16 cellular contexts compared by ENCODE assay signal in the genomic region with DNA sequence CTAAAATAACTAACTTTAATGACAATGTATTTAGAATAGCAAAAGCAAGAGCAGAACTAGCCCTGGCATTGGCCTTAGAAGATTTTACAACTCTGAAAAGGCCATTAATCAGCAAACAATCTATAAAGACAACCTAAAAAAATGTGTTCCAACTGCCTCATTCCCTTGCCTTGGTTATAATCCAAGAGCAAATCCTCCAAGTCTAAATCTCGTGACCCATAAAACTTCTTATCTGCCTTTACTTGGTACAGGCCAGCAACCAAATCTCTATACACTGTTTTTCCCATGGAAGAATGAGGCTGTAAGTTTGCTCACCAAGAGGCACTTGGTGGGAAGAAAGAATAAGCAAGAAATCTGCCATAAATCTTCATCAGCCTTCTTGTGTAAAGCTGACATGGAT.
DNase-seq lines count a peak whose midpoint lies in the region; ATAC-seq and TF ChIP-seq lines count a peak whose summit lies in the region.
"Had no signal": no experiment of that assay in that cellular context is flagged by ENCODE, and none has a peak within 500 bp of the region (broad histone marks: within the 10 kb centered on the region; RNA-seq: fewer than 3 reads in every experiment).

No MANE protein-coding gene starts in this region.

- TF ChIP-seq CTCF in AG09309 (IDR thresholded peaks at IDR 0.05; ENCODE audit: control insufficient read depth, insufficient read depth, low read depth, low read length, missing control alignments) = no peak
- TF ChIP-seq CTCF in hepatocyte (IDR thresholded peaks at IDR 0.05; ENCODE audit: poor library complexity) = no peak
- no peak for TF ChIP-seq CTCF in sigmoid colon (IDR thresholded peaks at IDR 0.05)
- no peak for TF ChIP-seq CTCF in GM23338 (conservative IDR thresholded peaks at IDR 0.05; ENCODE audit: low read depth in 2 of 2)

- H3K4me1 Mint-ChIP-seq in GM23338 = no peaks in the 10 kb centered on the region
- H3K4me1 Mint-ChIP-seq in activated T-cell treated with anti-CD3 and anti-CD28 coated beads, Interleukin-2, amount 50 U/mL, for 72 hours (ENCODE audit: low read depth) = no peaks in the 10 kb centered on the region

- H3K4me2 ChIP-seq in hepatocyte (peak overlapping the region; percentile 22), GM23338 (no peak overlapping the region)

- no peak for TF ChIP-seq POLR2A in sigmoid colon (IDR thresholded peaks at IDR 0.05)

- peaks cover 3% of the 10 kb centered on the region for H3K27me3 Mint-ChIP-seq in GM23338 (ENCODE audit: insufficient read depth, low read depth, poor library complexity)
- peaks cover 6% of the 10 kb centered on the region for H3K27me3 Mint-ChIP-seq in activated T-cell treated with anti-CD3 and anti-CD28 coated beads, Interleukin-2, amount 50 U/mL, for 72 hours (ENCODE audit: low read depth)

- TF ChIP-seq EP300 in sigmoid colon (IDR thresholded peaks at IDR 0.05) = no peak

- DNase-seq in AG09309 (ENCODE audit: low read depth) = peak; percentile 37
- peak; percentile 26 for DNase-seq in M059J (ENCODE audit: low read depth)
- DNase-seq in hepatocyte (ENCODE audit: low spot score) = peak; percentile 24
- no peak for DNase-seq in sigmoid colon
- no peak for DNase-seq in HT-29 (ENCODE audit: low spot score)
- no peak for DNase-seq in GM23338 (ENCODE audit: low spot score)
- no peak for DNase-seq in activated T-cell treated with anti-CD3 and anti-CD28 coated beads, Interleukin-2, amount 50 U/mL, for 72 hours
- DNase-seq: GF-D8, NCI-H1417, NCI-H1930, NCI-H2171 treated with DMSO at 0.1 percent for 48 hours, NCI-H524, SHP77 treated with DMSO at 0.1 percent for 48 hours had no signal

- intact Hi-C loops in sigmoid colon (cut with DNase I) = no loop called here

- H3K4me3 ChIP-seq in AG09309 (ENCODE audit: control insufficient read depth, low read depth, low read length) = no peak overlapping the region
- no peak overlapping the region for H3K4me3 ChIP-seq in hepatocyte
- H3K4me3 ChIP-seq in sigmoid colon = no peak overlapping the region
- H3K4me3 ChIP-seq in GM23338 = no peak overlapping the region

- H3K79me2 ChIP-seq in hepatocyte = no peaks in the 10 kb centered on the region
- no peaks in the 10 kb centered on the region for H3K79me2 ChIP-seq in GM23338 (replicated peaks; ENCODE audit: insufficient read depth)

- no peak for ATAC-seq in HG02884 (IDR thresholded peaks at IDR 0.05; ENCODE audit: unreplicated experiment)
- ATAC-seq in GM23338 = no peak
- no peak for ATAC-seq in activated T-cell treated with anti-CD3 and anti-CD28 coated beads, Interleukin-2, amount 50 U/mL, for 72 hours (replicated peaks in 1 of 2)

- H3K9me3 ChIP-seq in hepatocyte (ENCODE audit: low read depth) = no peaks in the 10 kb centered on the region
- H3K9me3 ChIP-seq in sigmoid colon = no peaks in the 10 kb centered on the region
- H3K9me3 ChIP-seq: Caco-2 had no signal

- H3K9me2 ChIP-seq in hepatocyte (replicated peaks; ENCODE audit: insufficient read depth) (no peaks in the 10 kb centered on the region), GM23338 (ENCODE audit: insufficient read depth) (no peaks in the 10 kb centered on the region)

- no peak overlapping the region for H3K27ac Mint-ChIP-seq in GM23338
- no peak overlapping the region for H3K27ac Mint-ChIP-seq in activated T-cell treated with anti-CD3 and anti-CD28 coated beads, Interleukin-2, amount 50 U/mL, for 72 hours

- H3K4me1 ChIP-seq in hepatocyte (ENCODE audit: insufficient read depth) (peaks cover 10% of the 10 kb centered on the region), sigmoid colon (peaks cover 0 to 20% (median 4%) of the 10 kb centered on the region in 4 donors), GM23338 (ENCODE audit: insufficient read depth) (no peaks in the 10 kb centered on the region)

- H3K4me3 Mint-ChIP-seq in GM23338 = no peak overlapping the region
- no peak overlapping the region for H3K4me3 Mint-ChIP-seq in activated T-cell treated with anti-CD3 and anti-CD28 coated beads, Interleukin-2, amount 50 U/mL, for 72 hours

- no peaks in the 10 kb centered on the region for H3K27me3 ChIP-seq in hepatocyte
- no peaks in the 10 kb centered on the region for H3K27me3 ChIP-seq in sigmoid colon
- no peaks in the 10 kb centered on the region for H3K27me3 ChIP-seq in GM23338 (ENCODE audit: insufficient read depth)

- H3K36me3 Mint-ChIP-seq in GM23338 (ENCODE audit: low read depth) = no peaks in the 10 kb centered on the region; the same call in 2 of the 3 replicates
- H3K36me3 Mint-ChIP-seq in activated T-cell treated with anti-CD3 and anti-CD28 coated beads, Interleukin-2, amount 50 U/mL, for 72 hours (ENCODE audit: insufficient read depth in 2 of 2) = no peaks in the 10 kb centered on the region

- H3K27ac ChIP-seq in hepatocyte = peak overlapping the region; percentile 71
- H3K27ac ChIP-seq in sigmoid colon = peak overlapping the region in 3 of 4 donors; percentile 36 to 61 (median 60)
- H3K27ac ChIP-seq in GM23338 (ENCODE audit: low read depth) = no peak overlapping the region
- H3K27ac ChIP-seq: C4-2B had no signal

- H2AFZ ChIP-seq in hepatocyte = no peak overlapping the region
- H2AFZ ChIP-seq in GM23338 = no peak overlapping the region

- no peaks in the 10 kb centered on the region for H3K9me3 Mint-ChIP-seq in GM23338
- no peaks in the 10 kb centered on the region for H3K9me3 Mint-ChIP-seq in activated T-cell treated with anti-CD3 and anti-CD28 coated beads, Interleukin-2, amount 50 U/mL, for 72 hours

- H3F3A ChIP-seq in GM23338 (replicated peaks; ENCODE audit: low read depth) = no peaks in the 10 kb centered on the region

- H4K20me1 ChIP-seq in hepatocyte (ENCODE audit: insufficient read depth, poor library complexity, severe bottlenecking) (no peaks in the 10 kb centered on the region), GM23338 (replicated peaks; ENCODE audit: insufficient read depth) (no peaks in the 10 kb centered on the region)

- WGBS in hepatocyte (ENCODE audit: low lambda C conversion rate, missing lambda C conversion rate) = 45% methylated on average over 1 of the region's 1 CpG
- 5 to 55% methylated on average over 1 of the region's 1 CpG for WGBS in sigmoid colon, 2 donors

- H3K36me3 ChIP-seq in hepatocyte (replicated peaks; ENCODE audit: insufficient read depth, low read depth) = no peaks in the 10 kb centered on the region
- H3K36me3 ChIP-seq in sigmoid colon = no peaks in the 10 kb centered on the region
- no peaks in the 10 kb centered on the region for H3K36me3 ChIP-seq in GM23338 (ENCODE audit: insufficient read depth)

TF ChIP-seq in GM23338, 12 proteins besides CTCF, POLR2A, EP300 and RAD21 (continues in another document):
- TF ChIP-seq STAT1 (IDR thresholded peaks at IDR 0.05; ENCODE audit: unreplicated experiment) (no peak), CREB1 (CRISPR knock-in tag; IDR thresholded peaks at IDR 0.05; ENCODE audit: low read depth) (no peak)
- TF ChIP-seq, protein P1, sequence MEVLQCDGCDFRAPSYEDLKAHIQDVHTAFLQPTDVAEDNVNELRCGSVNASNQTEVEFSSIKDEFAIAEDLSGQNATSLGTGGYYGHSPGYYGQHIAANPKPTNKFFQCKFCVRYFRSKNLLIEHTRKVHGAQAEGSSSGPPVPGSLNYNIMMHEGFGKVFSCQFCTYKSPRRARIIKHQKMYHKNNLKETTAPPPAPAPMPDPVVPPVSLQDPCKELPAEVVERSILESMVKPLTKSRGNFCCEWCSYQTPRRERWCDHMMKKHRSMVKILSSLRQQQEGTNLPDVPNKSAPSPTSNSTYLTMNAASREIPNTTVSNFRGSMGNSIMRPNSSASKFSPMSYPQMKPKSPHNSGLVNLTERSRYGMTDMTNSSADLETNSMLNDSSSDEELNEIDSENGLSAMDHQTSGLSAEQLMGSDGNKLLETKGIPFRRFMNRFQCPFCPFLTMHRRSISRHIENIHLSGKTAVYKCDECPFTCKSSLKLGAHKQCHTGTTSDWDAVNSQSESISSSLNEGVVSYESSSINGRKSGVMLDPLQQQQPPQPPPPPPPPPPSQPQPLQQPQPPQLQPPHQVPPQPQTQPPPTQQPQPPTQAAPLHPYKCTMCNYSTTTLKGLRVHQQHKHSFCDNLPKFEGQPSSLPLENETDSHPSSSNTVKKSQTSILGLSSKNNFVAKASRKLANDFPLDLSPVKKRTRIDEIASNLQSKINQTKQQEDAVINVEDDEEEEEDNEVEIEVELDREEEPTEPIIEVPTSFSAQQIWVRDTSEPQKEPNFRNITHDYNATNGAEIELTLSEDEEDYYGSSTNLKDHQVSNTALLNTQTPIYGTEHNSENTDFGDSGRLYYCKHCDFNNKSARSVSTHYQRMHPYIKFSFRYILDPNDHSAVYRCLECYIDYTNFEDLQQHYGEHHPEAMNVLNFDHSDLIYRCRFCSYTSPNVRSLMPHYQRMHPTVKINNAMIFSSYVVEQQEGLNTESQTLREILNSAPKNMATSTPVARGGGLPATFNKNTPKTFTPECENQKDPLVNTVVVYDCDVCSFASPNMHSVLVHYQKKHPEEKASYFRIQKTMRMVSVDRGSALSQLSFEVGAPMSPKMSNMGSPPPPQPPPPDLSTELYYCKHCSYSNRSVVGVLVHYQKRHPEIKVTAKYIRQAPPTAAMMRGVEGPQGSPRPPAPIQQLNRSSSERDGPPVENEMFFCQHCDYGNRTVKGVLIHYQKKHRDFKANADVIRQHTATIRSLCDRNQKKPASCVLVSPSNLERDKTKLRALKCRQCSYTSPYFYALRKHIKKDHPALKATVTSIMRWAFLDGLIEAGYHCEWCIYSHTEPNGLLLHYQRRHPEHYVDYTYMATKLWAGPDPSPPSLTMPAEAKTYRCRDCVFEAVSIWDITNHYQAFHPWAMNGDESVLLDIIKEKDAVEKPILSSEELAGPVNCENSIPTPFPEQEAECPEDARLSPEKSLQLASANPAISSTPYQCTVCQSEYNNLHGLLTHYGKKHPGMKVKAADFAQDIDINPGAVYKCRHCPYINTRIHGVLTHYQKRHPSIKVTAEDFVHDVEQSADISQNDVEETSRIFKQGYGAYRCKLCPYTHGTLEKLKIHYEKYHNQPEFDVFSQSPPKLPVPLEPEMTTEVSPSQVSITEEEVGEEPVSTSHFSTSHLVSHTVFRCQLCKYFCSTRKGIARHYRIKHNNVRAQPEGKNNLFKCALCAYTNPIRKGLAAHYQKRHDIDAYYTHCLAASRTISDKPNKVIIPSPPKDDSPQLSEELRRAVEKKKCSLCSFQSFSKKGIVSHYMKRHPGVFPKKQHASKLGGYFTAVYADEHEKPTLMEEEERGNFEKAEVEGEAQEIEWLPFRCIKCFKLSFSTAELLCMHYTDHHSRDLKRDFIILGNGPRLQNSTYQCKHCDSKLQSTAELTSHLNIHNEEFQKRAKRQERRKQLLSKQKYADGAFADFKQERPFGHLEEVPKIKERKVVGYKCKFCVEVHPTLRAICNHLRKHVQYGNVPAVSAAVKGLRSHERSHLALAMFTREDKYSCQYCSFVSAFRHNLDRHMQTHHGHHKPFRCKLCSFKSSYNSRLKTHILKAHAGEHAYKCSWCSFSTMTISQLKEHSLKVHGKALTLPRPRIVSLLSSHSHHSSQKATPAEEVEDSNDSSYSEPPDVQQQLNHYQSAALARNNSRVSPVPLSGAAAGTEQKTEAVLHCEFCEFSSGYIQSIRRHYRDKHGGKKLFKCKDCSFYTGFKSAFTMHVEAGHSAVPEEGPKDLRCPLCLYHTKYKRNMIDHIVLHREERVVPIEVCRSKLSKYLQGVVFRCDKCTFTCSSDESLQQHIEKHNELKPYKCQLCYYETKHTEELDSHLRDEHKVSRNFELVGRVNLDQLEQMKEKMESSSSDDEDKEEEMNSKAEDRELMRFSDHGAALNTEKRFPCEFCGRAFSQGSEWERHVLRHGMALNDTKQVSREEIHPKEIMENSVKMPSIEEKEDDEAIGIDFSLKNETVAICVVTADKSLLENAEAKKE (CRISPR knock-in tag; IDR thresholded peaks at IDR 0.05) = no peak

Comparison
In these comparisons a context has a peak if more than half of its experiments do, and no peak if none do; other contexts are left out.
1. DNase-seq: peak in AG09309 (single experiment), M059J (single experiment) and hepatocyte (single experiment); none in sigmoid colon (single experiment), HT-29 (single experiment), GM23338 (single experiment) and activated T-cell treated with anti-CD3 and anti-CD28 coated beads, Interleukin-2, amount 50 U/mL, for 72 hours (0 of 2).